Comparison of ENCODE assay signal across 19 cellular contexts in the genomic region with DNA sequence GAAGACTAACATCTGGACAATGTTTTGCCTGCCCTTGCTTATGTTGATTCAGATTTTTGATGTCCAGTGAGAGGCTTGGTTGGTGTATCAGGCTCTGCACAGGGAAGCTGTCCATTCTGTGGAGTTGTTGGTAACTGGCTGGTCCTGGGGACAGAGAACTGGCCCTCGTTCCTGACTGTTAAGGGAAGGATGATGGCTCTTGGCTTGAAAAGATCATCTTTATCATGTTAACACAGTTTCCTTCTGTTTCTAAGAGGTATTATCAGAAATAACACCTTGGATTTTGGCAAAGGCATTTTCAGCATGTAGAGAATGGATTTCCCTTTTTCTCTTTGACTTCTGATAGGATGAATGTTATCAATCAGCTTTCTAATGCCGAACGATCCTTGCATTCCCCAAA.
"Had no signal": no experiment of that assay in that cellular context is flagged by ENCODE, and none has a peak within 500 bp of the region (broad histone marks: within the 10 kb centered on the region; RNA-seq: fewer than 3 reads in every experiment).

No MANE protein-coding gene starts in this region.

- H3K27me3 ChIP-seq: esophagus squamous epithelium, gastroesophageal sphincter, sigmoid colon, suprapubic skin, thyroid gland had no signal

- H3K4me3 ChIP-seq: esophagus squamous epithelium, gastroesophageal sphincter, mucosa of descending colon, sigmoid colon, skin epidermis, suprapubic skin, thyroid gland had no signal

- H3K9me3 ChIP-seq: esophagus squamous epithelium, gastroesophageal sphincter, mucosa of descending colon, neutrophil, sigmoid colon, suprapubic skin, thyroid gland had no signal

- H3K27ac ChIP-seq: epithelial cell of prostate, esophagus squamous epithelium, gastroesophageal sphincter, neutrophil, sigmoid colon, skin epidermis, suprapubic skin, thyroid gland had no signal

- H3K4me1 ChIP-seq: gastroesophageal sphincter, sigmoid colon, thyroid gland had no signal

- ATAC-seq: gastroesophageal sphincter; left lobe of liver; mucosa of descending colon; naive thymus-derived CD8-positive, alpha-beta T cell had no signal

- FAIRE-seq: endometrium, urothelium cell line had no signal

- DNase-seq: effector memory CD4-positive, alpha-beta T cell; esophagus squamous epithelium; foreskin fibroblast; glutamatergic neuron; islet precursor cell; mucosa of descending colon; naive thymus-derived CD8-positive, alpha-beta T cell; sigmoid colon; stimulated activated CD4-positive, alpha-beta T cell treated with anti-CD3 and anti-CD28 coated beads, Interleukin-12 subunit alpha, Interleukin-12 subunit beta, amount 100 ng/mL, for 4 hours; stimulated activated naive CD4-positive, alpha-beta T cell treated with Interleukin-2 at 50 U/mL for 16 hours; thyroid gland had no signal
